In genomic region chr20:45967551-45968080, GRCh38 we compare ENCODE assay signal across 1 cellular context.
TF ChIP-seq lines count a peak whose summit lies in the region.

No MANE protein-coding gene starts in this region.

TF ChIP-seq in IMR-90, 13 proteins besides CTCF, POLR2A, EP300 and RAD21:
- TF ChIP-seq MAZ (IDR thresholded peaks at IDR 0.05; ENCODE audit: borderline replicate concordance, low read depth, low read length): no peak
- TF ChIP-seq RCOR1 (IDR thresholded peaks at IDR 0.05; ENCODE audit: insufficient replicate concordance, low read length): no peak
- no peak for TF ChIP-seq CHD1 (IDR thresholded peaks at IDR 0.05; ENCODE audit: low read depth, low read length)
- no peak for TF ChIP-seq CEBPB (IDR thresholded peaks at IDR 0.05; ENCODE audit: low read depth, low read length)
- TF ChIP-seq MAFK (IDR thresholded peaks at IDR 0.05; ENCODE audit: low read depth, low read length): no peak
- no peak for TF ChIP-seq RFX5 (IDR thresholded peaks at IDR 0.05; ENCODE audit: low read depth, low read length)
- no peak for TF ChIP-seq FOS (IDR thresholded peaks at IDR 0.05; ENCODE audit: low read depth, low read length)
- TF ChIP-seq, protein P1, sequence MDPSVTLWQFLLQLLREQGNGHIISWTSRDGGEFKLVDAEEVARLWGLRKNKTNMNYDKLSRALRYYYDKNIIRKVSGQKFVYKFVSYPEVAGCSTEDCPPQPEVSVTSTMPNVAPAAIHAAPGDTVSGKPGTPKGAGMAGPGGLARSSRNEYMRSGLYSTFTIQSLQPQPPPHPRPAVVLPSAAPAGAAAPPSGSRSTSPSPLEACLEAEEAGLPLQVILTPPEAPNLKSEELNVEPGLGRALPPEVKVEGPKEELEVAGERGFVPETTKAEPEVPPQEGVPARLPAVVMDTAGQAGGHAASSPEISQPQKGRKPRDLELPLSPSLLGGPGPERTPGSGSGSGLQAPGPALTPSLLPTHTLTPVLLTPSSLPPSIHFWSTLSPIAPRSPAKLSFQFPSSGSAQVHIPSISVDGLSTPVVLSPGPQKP (IDR thresholded peaks at IDR 0.05; ENCODE audit: borderline replicate concordance, low read depth, low read length): no peak
- TF ChIP-seq NFE2L2 (IDR thresholded peaks at IDR 0.05; ENCODE audit: low read depth, low read length): no peak
TF ChIP-seq in IMR-90: peak in this region for 0.
